Comparison of ENCODE assay signal across 1 cellular context in the genomic region with DNA sequence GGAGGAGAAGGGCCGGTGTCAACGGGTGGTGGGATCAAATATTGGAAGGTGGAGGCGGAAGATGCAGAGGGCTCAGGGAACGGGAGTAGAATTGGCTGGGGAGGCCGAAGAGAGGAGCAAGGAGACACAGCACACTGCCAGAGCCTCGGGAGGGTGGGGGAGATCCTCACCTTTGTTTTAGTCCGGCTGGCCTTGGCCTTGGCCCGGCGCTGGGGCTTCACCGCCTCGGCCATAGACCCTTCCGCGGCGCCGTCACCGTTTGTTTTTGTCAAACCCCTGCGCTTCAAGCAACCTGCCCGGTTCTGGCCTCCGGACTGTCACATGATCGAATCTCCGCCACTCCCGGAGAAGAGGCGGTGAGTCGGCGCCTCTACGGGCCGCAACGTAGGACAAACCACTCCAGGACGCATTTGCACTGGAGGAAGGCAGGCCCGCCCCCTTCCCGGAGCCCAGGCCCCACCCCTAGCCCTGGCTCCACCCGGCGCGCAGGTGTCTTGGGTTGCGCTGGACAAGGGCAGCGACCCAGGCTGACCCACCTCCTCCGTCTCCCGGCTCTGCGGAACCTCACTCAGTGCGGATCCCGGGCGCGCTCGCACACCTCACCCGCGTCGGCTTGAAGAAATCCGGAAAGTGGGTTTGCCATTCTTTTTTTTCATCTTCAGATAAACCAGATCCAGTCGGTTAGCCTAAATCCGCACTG.
A peak's percentile ranks its signal among the peaks of the same experiment; 100 is the strongest.
TF ChIP-seq lines count a peak whose summit lies in the region.

A gene with protein sequence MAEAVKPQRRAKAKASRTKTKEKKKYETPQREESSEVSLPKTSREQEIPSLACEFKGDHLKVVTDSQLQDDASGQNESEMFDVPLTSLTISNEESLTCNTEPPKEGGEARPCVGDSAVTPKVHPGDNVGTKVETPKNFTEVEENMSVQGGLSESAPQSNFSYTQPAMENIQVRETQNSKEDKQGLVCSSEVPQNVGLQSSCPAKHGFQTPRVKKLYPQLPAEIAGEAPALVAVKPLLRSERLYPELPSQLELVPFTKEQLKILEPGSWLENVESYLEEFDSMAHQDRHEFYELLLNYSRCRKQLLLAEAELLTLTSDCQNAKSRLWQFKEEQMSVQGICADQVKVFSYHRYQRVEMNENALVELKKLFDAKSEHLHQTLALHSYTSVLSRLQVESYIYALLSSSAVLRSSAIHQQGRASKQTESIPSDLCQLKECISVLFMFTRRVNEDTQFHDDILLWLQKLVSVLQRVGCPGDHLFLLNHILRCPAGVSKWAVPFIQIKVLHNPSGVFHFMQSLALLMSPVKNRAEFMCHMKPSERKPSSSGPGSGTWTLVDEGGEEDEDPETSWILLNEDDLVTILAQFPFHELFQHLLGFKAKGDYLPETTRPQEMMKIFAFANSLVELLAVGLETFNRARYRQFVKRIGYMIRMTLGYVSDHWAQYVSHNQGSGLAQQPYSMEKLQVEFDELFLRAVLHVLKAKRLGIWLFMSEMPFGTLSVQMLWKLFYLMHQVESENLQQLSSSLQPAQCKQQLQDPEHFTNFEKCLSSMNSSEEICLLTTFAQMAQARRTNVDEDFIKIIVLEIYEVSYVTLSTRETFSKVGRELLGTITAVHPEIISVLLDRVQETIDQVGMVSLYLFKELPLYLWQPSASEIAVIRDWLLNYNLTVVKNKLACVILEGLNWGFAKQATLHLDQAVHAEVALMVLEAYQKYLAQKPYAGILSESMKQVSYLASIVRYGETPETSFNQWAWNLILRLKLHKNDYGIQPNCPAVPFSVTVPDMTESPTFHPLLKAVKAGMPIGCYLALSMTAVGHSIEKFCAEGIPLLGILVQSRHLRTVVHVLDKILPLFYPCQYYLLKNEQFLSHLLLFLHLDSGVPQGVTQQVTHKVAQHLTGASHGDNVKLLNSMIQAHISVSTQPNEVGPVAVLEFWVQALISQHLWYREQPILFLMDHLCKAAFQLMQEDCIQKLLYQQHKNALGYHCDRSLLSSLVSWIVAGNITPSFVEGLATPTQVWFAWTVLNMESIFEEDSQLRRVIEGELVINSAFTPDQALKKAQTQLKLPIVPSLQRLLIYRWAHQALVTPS (N-terminal part only) (minus strand): TSS at position 323 of the 700 bp plus-strand sequence. CDS start 90 bp downstream, at position 233.

TF ChIP-seq in HepG2, 621 proteins besides CTCF, POLR2A, EP300 and RAD21 (continued from another document and continues in another):
- TF ChIP-seq, protein P1, sequence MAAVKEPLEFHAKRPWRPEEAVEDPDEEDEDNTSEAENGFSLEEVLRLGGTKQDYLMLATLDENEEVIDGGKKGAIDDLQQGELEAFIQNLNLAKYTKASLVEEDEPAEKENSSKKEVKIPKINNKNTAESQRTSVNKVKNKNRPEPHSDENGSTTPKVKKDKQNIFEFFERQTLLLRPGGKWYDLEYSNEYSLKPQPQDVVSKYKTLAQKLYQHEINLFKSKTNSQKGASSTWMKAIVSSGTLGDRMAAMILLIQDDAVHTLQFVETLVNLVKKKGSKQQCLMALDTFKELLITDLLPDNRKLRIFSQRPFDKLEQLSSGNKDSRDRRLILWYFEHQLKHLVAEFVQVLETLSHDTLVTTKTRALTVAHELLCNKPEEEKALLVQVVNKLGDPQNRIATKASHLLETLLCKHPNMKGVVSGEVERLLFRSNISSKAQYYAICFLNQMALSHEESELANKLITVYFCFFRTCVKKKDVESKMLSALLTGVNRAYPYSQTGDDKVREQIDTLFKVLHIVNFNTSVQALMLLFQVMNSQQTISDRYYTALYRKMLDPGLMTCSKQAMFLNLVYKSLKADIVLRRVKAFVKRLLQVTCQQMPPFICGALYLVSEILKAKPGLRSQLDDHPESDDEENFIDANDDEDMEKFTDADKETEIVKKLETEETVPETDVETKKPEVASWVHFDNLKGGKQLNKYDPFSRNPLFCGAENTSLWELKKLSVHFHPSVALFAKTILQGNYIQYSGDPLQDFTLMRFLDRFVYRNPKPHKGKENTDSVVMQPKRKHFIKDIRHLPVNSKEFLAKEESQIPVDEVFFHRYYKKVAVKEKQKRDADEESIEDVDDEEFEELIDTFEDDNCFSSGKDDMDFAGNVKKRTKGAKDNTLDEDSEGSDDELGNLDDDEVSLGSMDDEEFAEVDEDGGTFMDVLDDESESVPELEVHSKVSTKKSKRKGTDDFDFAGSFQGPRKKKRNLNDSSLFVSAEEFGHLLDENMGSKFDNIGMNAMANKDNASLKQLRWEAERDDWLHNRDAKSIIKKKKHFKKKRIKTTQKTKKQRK (IDR thresholded peaks at IDR 0.05; ENCODE audit: low read length): no peak
- TF ChIP-seq ZNF101 (CRISPR knock-in tag; IDR thresholded peaks at IDR 0.05; ENCODE audit: borderline replicate concordance, low read depth): no peak
- 0 out of 2 replicates have a peak, but pooled peaks have one; percentile 13 for TF ChIP-seq GATA4 (IDR thresholded peaks at IDR 0.05; ENCODE audit: borderline replicate concordance, low read depth)
- TF ChIP-seq ZNF552 (CRISPR knock-in tag; IDR thresholded peaks at IDR 0.05; ENCODE audit: borderline replicate concordance): 0 out of 2 replicates have a peak, but pooled peaks have one; percentile 40
- TF ChIP-seq, protein P2, sequence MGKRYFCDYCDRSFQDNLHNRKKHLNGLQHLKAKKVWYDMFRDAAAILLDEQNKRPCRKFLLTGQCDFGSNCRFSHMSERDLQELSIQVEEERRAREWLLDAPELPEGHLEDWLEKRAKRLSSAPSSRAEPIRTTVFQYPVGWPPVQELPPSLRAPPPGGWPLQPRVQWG (CRISPR knock-in tag; IDR thresholded peaks at IDR 0.05; ENCODE audit: borderline replicate concordance, low read depth): no peak
- no peak for TF ChIP-seq FOXM1 (CRISPR knock-in tag; IDR thresholded peaks at IDR 0.05)
- no peak for TF ChIP-seq PBX2 (CRISPR knock-in tag; IDR thresholded peaks at IDR 0.05)
- no peak for TF ChIP-seq ZNF24 (IDR thresholded peaks at IDR 0.05)
- TF ChIP-seq RORA (CRISPR knock-in tag; IDR thresholded peaks at IDR 0.05): no peak
- TF ChIP-seq ZNF275 (CRISPR knock-in tag; IDR thresholded peaks at IDR 0.05; ENCODE audit: borderline replicate concordance): no peak
- TF ChIP-seq MNT (IDR thresholded peaks at IDR 0.05): peak; percentile 8; the same call in 1 of the 2 replicates
- no peak for TF ChIP-seq AHR (CRISPR knock-in tag; IDR thresholded peaks at IDR 0.05)
- TF ChIP-seq, protein P3, sequence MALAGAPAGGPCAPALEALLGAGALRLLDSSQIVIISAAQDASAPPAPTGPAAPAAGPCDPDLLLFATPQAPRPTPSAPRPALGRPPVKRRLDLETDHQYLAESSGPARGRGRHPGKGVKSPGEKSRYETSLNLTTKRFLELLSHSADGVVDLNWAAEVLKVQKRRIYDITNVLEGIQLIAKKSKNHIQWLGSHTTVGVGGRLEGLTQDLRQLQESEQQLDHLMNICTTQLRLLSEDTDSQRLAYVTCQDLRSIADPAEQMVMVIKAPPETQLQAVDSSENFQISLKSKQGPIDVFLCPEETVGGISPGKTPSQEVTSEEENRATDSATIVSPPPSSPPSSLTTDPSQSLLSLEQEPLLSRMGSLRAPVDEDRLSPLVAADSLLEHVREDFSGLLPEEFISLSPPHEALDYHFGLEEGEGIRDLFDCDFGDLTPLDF (CRISPR knock-in tag; IDR thresholded peaks at IDR 0.05): no peak
- no peak for TF ChIP-seq DBP (CRISPR knock-in tag; IDR thresholded peaks at IDR 0.05; ENCODE audit: not compliant biosample characterization)
- TF ChIP-seq, protein P4, sequence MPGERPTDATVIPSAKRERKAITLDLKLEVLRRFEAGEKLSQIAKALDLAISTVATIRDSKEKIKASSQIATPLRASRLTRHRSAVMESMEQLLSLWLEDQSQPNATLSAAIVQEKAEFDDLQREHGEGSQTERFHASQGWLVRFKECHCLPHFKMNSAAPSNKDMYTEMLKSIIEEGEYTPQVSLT (CRISPR knock-in tag; IDR thresholded peaks at IDR 0.05; ENCODE audit: borderline replicate concordance, low read depth): no peak
- TF ChIP-seq TOPORS (CRISPR knock-in tag; IDR thresholded peaks at IDR 0.05): peak; percentile 74
- TF ChIP-seq KMT2A (CRISPR knock-in tag; IDR thresholded peaks at IDR 0.05): peak; percentile 95
- no peak for TF ChIP-seq ZNF30 (CRISPR knock-in tag; IDR thresholded peaks at IDR 0.05)
- no peak for TF ChIP-seq PREB (CRISPR knock-in tag; IDR thresholded peaks at IDR 0.05)
- TF ChIP-seq MTA3 (CRISPR knock-in tag; IDR thresholded peaks at IDR 0.05): no peak
- TF ChIP-seq HOXA3 (CRISPR knock-in tag; IDR thresholded peaks at IDR 0.05): peak; percentile 77
- TF ChIP-seq FLYWCH1 (CRISPR knock-in tag; IDR thresholded peaks at IDR 0.05): no peak
- no peak for TF ChIP-seq RFX1 (IDR thresholded peaks at IDR 0.05)
- peak; percentile 74; the same call in 1 of the 2 replicates for TF ChIP-seq ZNF235 (CRISPR knock-in tag; IDR thresholded peaks at IDR 0.05; ENCODE audit: borderline replicate concordance)
- no peak for TF ChIP-seq ZNF354B (CRISPR knock-in tag; IDR thresholded peaks at IDR 0.05)
- TF ChIP-seq, protein P5, sequence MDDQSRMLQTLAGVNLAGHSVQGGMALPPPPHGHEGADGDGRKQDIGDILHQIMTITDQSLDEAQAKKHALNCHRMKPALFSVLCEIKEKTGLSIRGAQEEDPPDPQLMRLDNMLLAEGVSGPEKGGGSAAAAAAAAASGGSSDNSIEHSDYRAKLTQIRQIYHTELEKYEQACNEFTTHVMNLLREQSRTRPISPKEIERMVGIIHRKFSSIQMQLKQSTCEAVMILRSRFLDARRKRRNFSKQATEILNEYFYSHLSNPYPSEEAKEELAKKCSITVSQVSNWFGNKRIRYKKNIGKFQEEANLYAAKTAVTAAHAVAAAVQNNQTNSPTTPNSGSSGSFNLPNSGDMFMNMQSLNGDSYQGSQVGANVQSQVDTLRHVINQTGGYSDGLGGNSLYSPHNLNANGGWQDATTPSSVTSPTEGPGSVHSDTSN (CRISPR knock-in tag; IDR thresholded peaks at IDR 0.05; ENCODE audit: borderline replicate concordance): no peak
- TF ChIP-seq KMT2B (CRISPR knock-in tag; IDR thresholded peaks at IDR 0.05): peak; percentile 93
- TF ChIP-seq YY1 (IDR thresholded peaks at IDR 0.05; ENCODE audit: insufficient read depth, insufficient replicate concordance, low read depth, low read length): peak; percentile 76
- TF ChIP-seq PHF21A (CRISPR knock-in tag; IDR thresholded peaks at IDR 0.05): peak; percentile 73
- no peak for TF ChIP-seq FOXP1 (IDR thresholded peaks at IDR 0.05)
- TF ChIP-seq FOXP1 (CRISPR knock-in tag; IDR thresholded peaks at IDR 0.05): 0 out of 2 replicates have a peak, but pooled peaks have one; percentile 5
